In the genomic region with DNA sequence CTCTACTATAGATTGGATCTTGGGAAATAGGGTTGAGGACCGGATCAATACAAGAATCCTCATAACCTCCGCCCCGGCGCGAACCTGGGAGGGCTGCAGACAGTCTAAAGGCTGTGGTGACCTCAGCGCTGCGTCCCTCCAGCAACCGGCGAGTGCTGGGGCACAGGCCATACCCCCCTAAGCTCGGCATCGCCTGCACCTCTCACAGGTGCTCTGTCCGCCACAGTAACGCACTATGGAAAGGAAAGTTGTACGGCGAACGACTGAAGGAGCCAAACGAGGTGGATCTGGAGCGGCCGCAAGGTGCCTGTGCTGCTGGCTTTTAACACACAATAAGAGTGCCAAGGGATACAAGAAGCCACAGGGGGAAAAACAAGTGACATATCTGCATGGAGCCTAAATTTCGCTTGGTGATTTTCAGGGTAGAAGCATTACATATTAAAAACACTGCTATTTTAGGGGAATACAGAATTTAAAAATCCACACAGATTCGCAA, we compare ENCODE assay signal across 8 cellular contexts. TPM values are rescaled to one million over a fixed set of nuclear protein-coding genes. Genes with fewer than 3 reads are reported as not detected.
DNase-seq lines count a peak whose midpoint lies in the region; ATAC-seq and TF ChIP-seq lines count a peak whose summit lies in the region.

No MANE protein-coding gene starts in this region.

- H3K9me3 Mint-ChIP-seq in CD4-positive, alpha-beta T cell: no peaks in the 10 kb centered on the region

- H3K14ac ChIP-seq in IMR-90 (replicated peaks; ENCODE audit: low read depth, low read length): peak overlapping the region; percentile 87

- POLR2A ChIA-PET in CD4-positive, alpha-beta T cell (lab: Charles Lee): interaction anchor here (0.6 to 7.9 kb wide), 26 partner anchors 10 to 1645 kb away, joined by 3 to 199 read pairs (median 6); partner anchors contain the start of genes AHCYL1, GNAI3, KCNC4 and LAMTOR5
- POLR2A ChIA-PET in IMR-90 (lab: Charles Lee; ENCODE audit: unreplicated experiment): no interaction called here

- no peak for TF ChIP-seq POLR2A in IMR-90 (IDR thresholded peaks at IDR 0.05; ENCODE audit: low read depth, low read length)

- peak overlapping the region; percentile 90 for H2AK9ac ChIP-seq in IMR-90 (replicated peaks; ENCODE audit: low read depth, low read length, poor library complexity)

- CTCF ChIA-PET in CD4-positive, alpha-beta T cell (lab: Charles Lee): interaction anchor here (0.9 to 4.8 kb wide), 19 partner anchors 9 to 353 kb away, joined by 3 to 62 read pairs (median 7); partner anchors contain the start of genes AHCYL1, KCNC4 and LAMTOR5
- CTCF ChIA-PET in IMR-90 (lab: Yijun Ruan, JAX): interaction anchor here (0.6 to 3.0 kb wide), 6 partner anchors 11 to 232 kb away, joined by 3 to 9 read pairs (median 4); no protein-coding TSS in a partner anchor

- TF ChIP-seq RAD21 in IMR-90 (IDR thresholded peaks at IDR 0.05; ENCODE audit: low read length) (no peak), liver (IDR thresholded peaks at IDR 0.05) (no peak)

- H4K91ac ChIP-seq in IMR-90 (ENCODE audit: insufficient read depth, low read depth, low read length): peak overlapping the region; percentile 97

- H3K27ac Mint-ChIP-seq in CD4-positive, alpha-beta T cell: no peak overlapping the region

- H3K27me3 Mint-ChIP-seq in CD4-positive, alpha-beta T cell: no peaks in the 10 kb centered on the region

- no peak for TF ChIP-seq CTCF in CD4-positive, alpha-beta T cell (IDR thresholded peaks at IDR 0.05)
- TF ChIP-seq CTCF in IMR-90 (conservative IDR thresholded peaks at IDR 0.05; ENCODE audit: low read depth, low read length) (no peak), liver (IDR thresholded peaks at IDR 0.05; ENCODE audit: low read depth, low read length, missing input control) (no peak)

- dilution Hi-C loops in IMR-90 (cut with HindIII; ENCODE audit: low sequenced_read_pairs, unreplicated experiment): no loop called here

- H3K9me3 ChIP-seq in CD4-positive, alpha-beta T cell (ENCODE audit: control insufficient read depth, low read length): no peaks in the 10 kb centered on the region
- H3K9me3 ChIP-seq in IMR-90 (ENCODE audit: control insufficient read depth, insufficient read depth, low read length): no peaks in the 10 kb centered on the region
- H3K9me3 ChIP-seq in liver (ENCODE audit: control insufficient read depth in 4 of 4, low read length in 3 of 4): no peaks in the 10 kb centered on the region

- peak overlapping the region; percentile 87 for H4K5ac ChIP-seq in IMR-90 (ENCODE audit: low read depth, low read length)

- H2AK5ac ChIP-seq in IMR-90 (ENCODE audit: low read depth, low read length): peak overlapping the region; percentile 91

- in situ Hi-C loops in IMR-90 (cut with MboI; ENCODE audit: low sequenced_read_pairs) (loop anchor here (10.0 kb wide), 1 partner anchor 127 kb away; no protein-coding TSS in a partner anchor), G401 (cut with HindIII; ENCODE audit: low sequenced_read_pairs) (no loop called here)

- peak overlapping the region; percentile 97 for H2AFZ ChIP-seq in IMR-90 (replicated peaks; ENCODE audit: low read length, poor library complexity)

- WGBS in IMR-90 (ENCODE audit: extremely low coverage in 2 of 2, insufficient read length in 1 of 2), 2 experiments: 0% methylated on average over 3 of the region's 21 CpGs; no CpG with 5 or more reads in 1 of the 2 experiments
- under 1% methylated on average over 21 of the region's 21 CpGs for WGBS in liver

- peaks cover 35% of the 10 kb centered on the region for H3K36me3 Mint-ChIP-seq in CD4-positive, alpha-beta T cell (ENCODE audit: low read depth)

- peak overlapping the region; percentile 72 for H3K23ac ChIP-seq in IMR-90 (ENCODE audit: low read depth, low read length)

- H2BK20ac ChIP-seq in IMR-90 (ENCODE audit: low read depth, low read length): no peak overlapping the region; the same call in 1 of the 2 replicates

- peak overlapping the region; percentile 98 for H3K27ac ChIP-seq in CD4-positive, alpha-beta T cell (ENCODE audit: low read depth, low read length)
- peak overlapping the region; percentile 79 for H3K27ac ChIP-seq in IMR-90 (ENCODE audit: insufficient read depth, low read length)
- peak overlapping the region; percentile 99 for H3K27ac ChIP-seq in caudate nucleus (ENCODE audit: low read depth, low read length)
- peak overlapping the region; percentile 98 to 99 for H3K27ac ChIP-seq in liver (ENCODE audit: low read depth in 1 of 2, low read length in 2 of 2)

- peaks cover 32% of the 10 kb centered on the region for H4K20me1 ChIP-seq in IMR-90 (ENCODE audit: insufficient read depth, low read length)

- H3K27me3 ChIP-seq in CD4-positive, alpha-beta T cell (ENCODE audit: control insufficient read depth, insufficient read depth, low read length): no peaks in the 10 kb centered on the region
- no peaks in the 10 kb centered on the region for H3K27me3 ChIP-seq in IMR-90 (ENCODE audit: control insufficient read depth, insufficient read depth, low read length)
- H3K27me3 ChIP-seq in liver (ENCODE audit: control insufficient read depth in 4 of 4, insufficient read depth in 4 of 4, low read length in 3 of 4): no peaks in the 10 kb centered on the region

- no TSS peak for BruUV-seq in IMR-90 (replicated peaks; lab: Mats Ljungman, UMichigan)

- H3K79me1 ChIP-seq in IMR-90 (ENCODE audit: low read depth in 1 of 2, low read length in 2 of 2): peaks cover 0 to 34% of the 10 kb centered on the region in 2 experiments; a peak in 2 of 4 replicates

- H3K9me1 ChIP-seq in IMR-90 (ENCODE audit: insufficient read depth, low read length): peaks cover 12% of the 10 kb centered on the region

- peaks cover 47% of the 10 kb centered on the region for H3K4me1 Mint-ChIP-seq in CD4-positive, alpha-beta T cell (ENCODE audit: low read depth)

- H4K8ac ChIP-seq in IMR-90 (ENCODE audit: low read depth in 2 of 2, low read length in 2 of 2): peak overlapping the region; percentile 78 to 94

- no peak for ATAC-seq in CD4-positive, alpha-beta T cell (ENCODE audit: poor library complexity)
- ATAC-seq in IMR-90 (ENCODE audit: low read depth): no peak

- peak overlapping the region; percentile 73 for H2BK5ac ChIP-seq in IMR-90 (ENCODE audit: low read depth, low read length, poor library complexity, severe bottlenecking)

- DNase-seq in CD4-positive, alpha-beta T cell: peak in 8 of 10 experiments; percentile 9 to 51 (median 18)
- DNase-seq in IMR-90 (no peak), T-helper 9 cell (peak; percentile 17), caudate nucleus (lab: John Stamatoyannopoulos, UW) (peak in 23 of 61 donors; percentile 5 to 56 (median 25)), G401 (ENCODE audit: low spot score) (no peak), SIG-M5 (lab: John Stamatoyannopoulos, UW) (no peak)
- DNase-seq in stimulated activated CD8-positive, alpha-beta memory T cell treated with anti-CD3 and anti-CD28 coated beads, Interleukin-12 subunit alpha, Interleukin-12 subunit beta, amount 100 ng/mL, for 4 hours (ENCODE audit: low read depth): peak; percentile 17

- peak overlapping the region; percentile 12; the same call in 2 of the 3 replicates for H2BK15ac ChIP-seq in IMR-90 (ENCODE audit: low read depth, low read length)

- H3K4me2 ChIP-seq in IMR-90 (ENCODE audit: low read depth, low read length): peak overlapping the region; percentile 95

- H3K56ac ChIP-seq in IMR-90 (ENCODE audit: extremely low read depth, insufficient read depth, low read length): peak overlapping the region; percentile 35

- H3K36me3 ChIP-seq in IMR-90 (ENCODE audit: control insufficient read depth, insufficient read depth, low read length): peaks cover 17% of the 10 kb centered on the region
- peaks cover 1 to 7% (median 4%) of the 10 kb centered on the region in 4 donors for H3K36me3 ChIP-seq in liver (ENCODE audit: control insufficient read depth in 4 of 4, insufficient read depth in 3 of 4, low read depth in 1 of 4, low read length in 3 of 4)

- H3K4me3 Mint-ChIP-seq in CD4-positive, alpha-beta T cell: no peak overlapping the region

- peak overlapping the region; percentile 48 for H2BK120ac ChIP-seq in IMR-90 (ENCODE audit: low read depth, low read length)

- H3K4ac ChIP-seq in IMR-90 (ENCODE audit: low read depth, low read length): peak overlapping the region; percentile 77

- peak overlapping the region; percentile 53 for H3K9ac ChIP-seq in IMR-90 (ENCODE audit: low read depth, low read length)
- peak overlapping the region; percentile 93 to 94 for H3K9ac ChIP-seq in liver (ENCODE audit: low read depth in 1 of 2, low read length in 2 of 2)

- intact Hi-C loops in CD4-positive, alpha-beta T cell (cut with DNase I, micrococcal nuclease): loop anchor here (1.0 to 2.0 kb wide), 5 partner anchors 69 to 303 kb away; partner anchors contain the start of genes KCNC4 (in 2 of the 2), LAMTOR5 (in 2 of the 2) and STRIP1 (in 1 of the 2)
- intact Hi-C loops in IMR-90 (cut with micrococcal nuclease): loop anchor here (2.0 kb wide), 2 partner anchors 53 to 123 kb away; partner anchors contain the start of gene SLC16A4

- H3K4me3 ChIP-seq in IMR-90 (ENCODE audit: insufficient read depth, low read depth, low read length) (peak overlapping the region; percentile 62), liver (ENCODE audit: low read depth in 1 of 3, low read length in 3 of 3) (peak overlapping the region; percentile 71 to 82 (median 78))

- H3K4me1 ChIP-seq in IMR-90 (ENCODE audit: control insufficient read depth, insufficient read depth, low read length) (peaks cover 18% of the 10 kb centered on the region), liver (ENCODE audit: control insufficient read depth in 4 of 4, insufficient read depth in 4 of 4, low read length in 3 of 4) (peaks cover 15 to 49% (median 35%) of the 10 kb centered on the region in 4 donors)

- H3K18ac ChIP-seq in IMR-90 (ENCODE audit: low read depth, low read length): peak overlapping the region; percentile 33

TF ChIP-seq in IMR-90, 13 proteins besides CTCF, POLR2A, EP300 and RAD21 (continues in another document):
- TF ChIP-seq MAFK (IDR thresholded peaks at IDR 0.05; ENCODE audit: low read depth, low read length): no peak

TF ChIP-seq in liver, 16 proteins besides CTCF, POLR2A, EP300 and RAD21 (continues in another document):
- TF ChIP-seq HNF4G (IDR thresholded peaks at IDR 0.05): no peak

RNA-seq across cellular contexts. Expression of gene RBM15, which starts 1.4 kb away (rescaled TPM):
- 10 to 100 TPM; 49.4 to 49.7 TPM for total RNA-seq in CD4-positive, alpha-beta T cell
- total RNA-seq in IMR-90 (2012; rRNA removed) (31.7 and 32.2 TPM in 2 replicates), liver (10 to 100 TPM; 27.2 to 34.0 TPM)
- polyA plus RNA-seq in IMR-90 (2012; rRNA removed) (6.2 and 6.3 TPM in 2 replicates), liver (1 to 10 TPM; 2.4 to 2.8 TPM)
- polyA plus RNA-seq in IMR-90 (2012; cell fraction: cytosol; rRNA removed): 3.9 and 4.2 TPM in 2 replicates
- polyA plus RNA-seq in IMR-90 (2012; cell fraction: nucleus; rRNA removed; ENCODE audit: low replicate concordance): 6.3 and 7.4 TPM in 2 replicates
- 27.7 and 36.3 TPM in 2 replicates for total RNA-seq in G401 (2014; rRNA removed; shearing (Covaris generic))

RNA-seq across cellular contexts. Expression of gene SLC16A4, which starts 53.1 kb away (rescaled TPM):
- total RNA-seq in CD4-positive, alpha-beta T cell: not detected
- total RNA-seq in IMR-90 (2012; rRNA removed) (65.2 and 73.0 TPM in 2 replicates), liver (1 to 10 TPM; 1.8 TPM)
- polyA plus RNA-seq in IMR-90 (2012; rRNA removed) (20.8 and 27.7 TPM in 2 replicates), liver (1 to 10 TPM in 1 of 2 donors, under 1 TPM in 1; 0.72 to 1.4 TPM)
- polyA plus RNA-seq in IMR-90 (2012; cell fraction: cytosol; rRNA removed): 8.6 and 10.3 TPM in 2 replicates
- 2.4 and 16.3 TPM in 2 replicates for polyA plus RNA-seq in IMR-90 (2012; cell fraction: nucleus; rRNA removed; ENCODE audit: low replicate concordance)
- total RNA-seq in G401 (2014; rRNA removed; shearing (Covaris generic)): 0.85 and 2.3 TPM in 2 replicates

Comparison
In these comparisons a context has a peak if more than half of its experiments do, and no peak if none do; other contexts are left out.
1. DNase-seq: peak in CD4-positive, alpha-beta T cell (8 of 10), T-helper 9 cell (single experiment) and stimulated activated CD8-positive, alpha-beta memory T cell treated with anti-CD3 and anti-CD28 coated beads, Interleukin-12 subunit alpha, Interleukin-12 subunit beta, amount 100 ng/mL, for 4 hours (single experiment); none in IMR-90 (single experiment), G401 (single experiment) and SIG-M5 (single experiment).
2. RNA of gene SLC16A4, which starts 53.1 kb away (total RNA-seq): 65.2 to 73.0 TPM in IMR-90; 1.8 TPM in liver, 0.85 to 2.3 TPM in G401 and not detected in CD4-positive, alpha-beta T cell; every median in the first group is over 10 times any median in the second.
3. Peak in every context shown above with its lines, with median percentiles within 50 percentile points of each other: H3K27ac ChIP-seq.